Comparison of ENCODE assay signal across 8 cellular contexts in genomic region chr1:206684478-206685255, GRCh38. TPM values are rescaled to one million over a fixed set of nuclear protein-coding genes. Genes with fewer than 3 reads are reported as not detected.
A peak's percentile ranks its signal among the peaks of the same experiment; 100 is the strongest.
DNase-seq lines count a peak whose midpoint lies in the region; ATAC-seq and TF ChIP-seq lines count a peak whose summit lies in the region.

Gene MAPKAPK2, plus strand, starts transcription at chr1:206684905. Its CDS starts 325 bp downstream, at chr1:206685230.

- H3K27ac Mint-ChIP-seq in chondrocyte (ENCODE audit: unreplicated experiment), result peak within 1 kb of the TSS; percentile 98

- peak within 1 kb of the TSS; percentile 92 for H3K4me3 Mint-ChIP-seq in chondrocyte (ENCODE audit: unreplicated experiment)

- H3K27me3 ChIP-seq in layer of hippocampus (ENCODE audit: control insufficient read depth, insufficient read depth, low read length), result no peaks in the 10 kb centered on the region

- DNase-seq in NCI-H2171 treated with DMSO at 0.1 percent for 48 hours (lab: John Stamatoyannopoulos, UW) (peak; percentile 41), chondrocyte (ENCODE audit: low spot score) (no peak)
- DNase-seq in activated CD4-positive, alpha-beta T cell treated with anti-CD3 and anti-CD28 coated beads for 1 hour, result peak; percentile 65
- peak; percentile 60 for DNase-seq in stimulated activated CD4-positive, alpha-beta T cell treated with anti-CD3 and anti-CD28 coated beads, Interleukin-1b, Interleukin-23, amount 100 ng/mL, for 1 hour (ENCODE audit: low read depth in 2 of 2)

- CTCF ChIA-PET in HEK293 (lab: Yijun Ruan, JAX), result interaction anchor here (3.0 kb wide), 1 partner anchor 21 kb away, joined by 16 read pairs; no protein-coding TSS in a partner anchor

- no peak for ATAC-seq in HG02938 (IDR thresholded peaks at IDR 0.05; ENCODE audit: unreplicated experiment)

- H3K9me3 Mint-ChIP-seq in chondrocyte (ENCODE audit: low read depth), result no peaks in the 10 kb centered on the region

- TF ChIP-seq CTCF in HEK293 (tag by site-specific recombination; IDR thresholded peaks at IDR 0.05) (no peak), chondrocyte (IDR thresholded peaks at IDR 0.05) (no peak)

- H3K9me3 ChIP-seq in ES-I3 (ENCODE audit: control insufficient read depth, insufficient read depth, low read length) (no peaks in the 10 kb centered on the region), HEK293 (ENCODE audit: control insufficient read depth, insufficient read depth, low read depth, low read length) (no peaks in the 10 kb centered on the region)

- no peaks in the 10 kb centered on the region for H3K36me3 ChIP-seq in ES-I3 (ENCODE audit: insufficient read depth, low read length)
- H3K36me3 ChIP-seq in HEK293 (ENCODE audit: control insufficient read depth in 2 of 2, insufficient read depth in 1 of 2, low read length in 2 of 2), result no peaks in the 10 kb centered on the region

- H3K27ac ChIP-seq in HEK293 (ENCODE audit: extremely low read depth, low read depth, low read length), result peak within 1 kb of the TSS; percentile 50
- peak within 1 kb of the TSS; percentile 73 for H3K27ac ChIP-seq in layer of hippocampus (ENCODE audit: low read depth, low read length)

- H3K4me3 ChIP-seq in HEK293 (ENCODE audit: low read depth, low read length), result peak within 1 kb of the TSS; percentile 73

- no peaks in the 10 kb centered on the region for H3K36me3 Mint-ChIP-seq in chondrocyte (ENCODE audit: low read depth)

- POLR2A ChIA-PET in HEK293 (lab: Yijun Ruan, JAX), result interaction anchor here (0.5 to 1.8 kb wide), 6 partner anchors 10 to 72 kb away, joined by 3 to 9 read pairs (median 4); partner anchors contain the start of genes DYRK3 and EIF2D

- H3K4me1 ChIP-seq in ES-I3 (ENCODE audit: insufficient read depth, low read length) (peaks cover 25% of the 10 kb centered on the region), HEK293 (ENCODE audit: control insufficient read depth, insufficient read depth, low read length) (peaks cover 5% of the 10 kb centered on the region; the same call in 1 of the 2 replicates)

- peaks cover 8% of the 10 kb centered on the region for H3K27me3 Mint-ChIP-seq in chondrocyte (ENCODE audit: low read depth)

- H3K4me1 Mint-ChIP-seq in chondrocyte (ENCODE audit: low read depth), result peaks cover 40% of the 10 kb centered on the region

- peak within 1 kb of the TSS; percentile 70 for H3K9ac ChIP-seq in ES-I3 (ENCODE audit: low read depth, low read length)

TF ChIP-seq in HEK293, 187 proteins besides CTCF, POLR2A, EP300 and RAD21 (continues in another document):
- TF ChIP-seq PATZ1 (tag by site-specific recombination; IDR thresholded peaks at IDR 0.05), result peak; percentile 61
- peak; percentile 60 for TF ChIP-seq SP2 (tag by site-specific recombination; IDR thresholded peaks at IDR 0.05)
- peak; percentile 42 for TF ChIP-seq ZNF335 (tag by site-specific recombination; conservative IDR thresholded peaks at IDR 0.05)
- no peak for TF ChIP-seq YY2 (tag by site-specific recombination; IDR thresholded peaks at IDR 0.05)
- TF ChIP-seq ZFP69B (tag by site-specific recombination; IDR thresholded peaks at IDR 0.05), result peak; percentile 78
- TF ChIP-seq ZNF639 (tag by site-specific recombination; IDR thresholded peaks at IDR 0.05), result 0 out of 2 replicates have a peak, but pooled peaks have one; percentile 20
- TF ChIP-seq ZNF555 (tag by site-specific recombination; conservative IDR thresholded peaks at IDR 0.05), result no peak
- peak; percentile 49; the same call in 1 of the 2 replicates for TF ChIP-seq KLF10 (tag by site-specific recombination; IDR thresholded peaks at IDR 0.05)
- TF ChIP-seq ZSCAN23 (tag by site-specific recombination; IDR thresholded peaks at IDR 0.05), result no peak
- peak; percentile 66 for TF ChIP-seq SP3 (tag by site-specific recombination; IDR thresholded peaks at IDR 0.05)
- TF ChIP-seq KLF16 (tag by site-specific recombination; IDR thresholded peaks at IDR 0.05), result 0 out of 2 replicates have a peak, but pooled peaks have one; percentile 62
- peak; percentile 73 for TF ChIP-seq KLF8 (tag by site-specific recombination; IDR thresholded peaks at IDR 0.05)
- 0 out of 2 replicates have a peak, but pooled peaks have one; percentile 33 for TF ChIP-seq SP7 (tag by site-specific recombination; IDR thresholded peaks at IDR 0.05)
- peak; percentile 19 for TF ChIP-seq ZBTB26 (tag by site-specific recombination; optimal IDR thresholded peaks at IDR 0.05)
- TF ChIP-seq KLF7 (tag by site-specific recombination; IDR thresholded peaks at IDR 0.05; ENCODE audit: borderline replicate concordance), result no peak
- no peak for TF ChIP-seq ZNF660 (tag by site-specific recombination; IDR thresholded peaks at IDR 0.05)
- peak; percentile 81 for TF ChIP-seq KLF9 (tag by site-specific recombination; IDR thresholded peaks at IDR 0.05; ENCODE audit: low read depth)
- peak; percentile 83 for TF ChIP-seq PRDM10 (tag by site-specific recombination; IDR thresholded peaks at IDR 0.05)
- TF ChIP-seq ZNF692 (tag by site-specific recombination; IDR thresholded peaks at IDR 0.05), result peak; percentile 85

RNA-seq across cellular contexts. Expression of gene MAPKAPK2, which starts in this region (rescaled TPM):
- total RNA-seq in chondrocyte, result 66.6 to 88.0 TPM (median 87.9 TPM) in 3 replicates
